ENCODE assay signal across 18 cellular contexts in genomic region chr14:63707216-63707615, GRCh38.
"Had no signal": no experiment of that assay in that cellular context is flagged by ENCODE, and none has a peak within 500 bp of the region (broad histone marks: within the 10 kb centered on the region; RNA-seq: fewer than 3 reads in every experiment).

No MANE protein-coding gene starts in this region.

- H3K36me3 Mint-ChIP-seq: natural killer cell treated with Interleukin-12 subunit alpha and Interleukin-12 subunit beta and Interleukin-15 and Interleukin-18, amount 100 ng/mL, for 72 hours had no signal

- H3K4me3 ChIP-seq: esophagus squamous epithelium, hepatocyte, neural progenitor cell, pancreas had no signal

- H3K27me3 ChIP-seq: esophagus squamous epithelium, hepatocyte, neural progenitor cell, pancreas had no signal

- ATAC-seq: left lobe of liver; natural killer cell treated with Interleukin-12 subunit alpha and Interleukin-12 subunit beta and Interleukin-15 and Interleukin-18, amount 100 ng/mL, for 72 hours; pancreas; right cardiac atrium had no signal

- FAIRE-seq: endometrium, islet of Langerhans, pancreas had no signal

- H3K9me3 ChIP-seq: esophagus squamous epithelium, pancreas had no signal

- DNase-seq: cortex of kidney; effector memory CD4-positive, alpha-beta T cell; esophagus squamous epithelium; foreskin fibroblast; nucleus accumbens; pancreas; right cardiac atrium; stimulated activated naive CD4-positive, alpha-beta T cell treated with Interleukin-2 at 50 U/mL for 16 hours; trophoblast cell had no signal

- H3K4me3 Mint-ChIP-seq: central memory CD8-positive, alpha-beta T cell; mesothelial cell of epicardium; natural killer cell treated with Interleukin-12 subunit alpha and Interleukin-12 subunit beta and Interleukin-15 and Interleukin-18, amount 100 ng/mL, for 72 hours; neural progenitor cell had no signal

- H3K27me3 Mint-ChIP-seq: central memory CD8-positive, alpha-beta T cell; natural killer cell treated with Interleukin-12 subunit alpha and Interleukin-12 subunit beta and Interleukin-15 and Interleukin-18, amount 100 ng/mL, for 72 hours; progenitor cell of endocrine pancreas had no signal

- H2AFZ ChIP-seq: hepatocyte, neural progenitor cell had no signal

- H3K36me3 ChIP-seq: esophagus squamous epithelium, neural progenitor cell, pancreas had no signal

- H3K4me1 Mint-ChIP-seq: mesothelial cell of epicardium, neural progenitor cell had no signal

- H3K4me2 ChIP-seq: hepatocyte, neural progenitor cell had no signal

- H3K9me3 Mint-ChIP-seq: central memory CD8-positive, alpha-beta T cell; natural killer cell treated with Interleukin-12 subunit alpha and Interleukin-12 subunit beta and Interleukin-15 and Interleukin-18, amount 100 ng/mL, for 72 hours; neural progenitor cell had no signal

- H3K27ac ChIP-seq: esophagus squamous epithelium, hepatocyte, neural progenitor cell, pancreas had no signal

- H3K27ac Mint-ChIP-seq: mesothelial cell of epicardium; natural killer cell treated with Interleukin-12 subunit alpha and Interleukin-12 subunit beta and Interleukin-15 and Interleukin-18, amount 100 ng/mL, for 72 hours; neural progenitor cell; progenitor cell of endocrine pancreas had no signal

- H3K4me1 ChIP-seq: neural progenitor cell, pancreas had no signal
